Comparison of ENCODE assay signal across 16 cellular contexts in genomic region chr10:130425881-130426435, GRCh38.
DNase-seq lines count a peak whose midpoint lies in the region; ATAC-seq and TF ChIP-seq lines count a peak whose summit lies in the region.
"Had no signal": no experiment of that assay in that cellular context is flagged by ENCODE, and none has a peak within 500 bp of the region (broad histone marks: within the 10 kb centered on the region; RNA-seq: fewer than 3 reads in every experiment).

No MANE protein-coding gene starts in this region.

- no peak overlapping the region for H3K4me3 ChIP-seq in endodermal cell (ENCODE audit: low read length)
- H3K4me3 ChIP-seq: BLaER1 treated with 17β-estradiol and CSF1 and Interleukin-3, amounts not matched to agents 10 nM and 100 nM; GM12878 had no signal

- no peak overlapping the region for H3K4me3 Mint-ChIP-seq in endodermal cell
- H3K4me3 Mint-ChIP-seq in type B pancreatic cell: no peak overlapping the region
- H3K4me3 Mint-ChIP-seq: B cell; CD8-positive, alpha-beta T cell; H9 had no signal

- H3K9ac ChIP-seq in endodermal cell (ENCODE audit: extremely low read depth, low read length, poor library complexity, severe bottlenecking): no peak overlapping the region
- H3K9ac ChIP-seq: BLaER1 treated with 17β-estradiol and CSF1 and Interleukin-3, amounts not matched to agents 10 nM and 100 nM had no signal

- no peak overlapping the region for H3K27ac ChIP-seq in endodermal cell (ENCODE audit: low read depth, low read length)
- H3K27ac ChIP-seq: BLaER1 treated with 17β-estradiol and CSF1 and Interleukin-3, amounts not matched to agents 10 nM and 100 nM had no signal

- H3K27ac Mint-ChIP-seq in endodermal cell (no peak overlapping the region), type B pancreatic cell (no peak overlapping the region)
- H3K27ac Mint-ChIP-seq: B cell; CD8-positive, alpha-beta T cell; H9 had no signal

- no peaks in the 10 kb centered on the region for H3K27me3 Mint-ChIP-seq in endodermal cell (ENCODE audit: insufficient read depth)
- no peaks in the 10 kb centered on the region for H3K27me3 Mint-ChIP-seq in type B pancreatic cell
- H3K27me3 Mint-ChIP-seq: B cell had no signal

- no peaks in the 10 kb centered on the region for H3K36me3 ChIP-seq in endodermal cell (ENCODE audit: control insufficient read depth, insufficient read depth, low read length)
- H3K36me3 ChIP-seq: BLaER1 treated with 17β-estradiol and CSF1 and Interleukin-3, amounts not matched to agents 10 nM and 100 nM had no signal

- TF ChIP-seq CTCF in endodermal cell (conservative IDR thresholded peaks at IDR 0.05) (no peak), type B pancreatic cell (conservative IDR thresholded peaks at IDR 0.05) (no peak)

- H3K9me3 Mint-ChIP-seq in endodermal cell (no peaks in the 10 kb centered on the region), type B pancreatic cell (no peaks in the 10 kb centered on the region)
- H3K9me3 Mint-ChIP-seq: CD8-positive, alpha-beta T cell had no signal

- ATAC-seq in GM18498 (IDR thresholded peaks at IDR 0.05; ENCODE audit: unreplicated experiment): no peak
- ATAC-seq: CD8-positive, alpha-beta T cell; GM12878; HepG2 had no signal

- H3K27me3 ChIP-seq in endodermal cell (ENCODE audit: control insufficient read depth, insufficient read depth, low read length, poor library complexity, severe bottlenecking): no peaks in the 10 kb centered on the region
- H3K27me3 ChIP-seq: BLaER1 treated with 17β-estradiol and CSF1 and Interleukin-3, amounts not matched to agents 10 nM and 100 nM had no signal

- peak; percentile 33 for DNase-seq in activated effector memory CD4-positive, alpha-beta T cell treated with anti-CD3 and anti-CD28 coated beads, Interleukin-2, amount 50 U/mL, for 16 hours
- DNase-seq in activated effector memory CD4-positive, alpha-beta T cell treated with Interleukin-2 at 50 U/mL for 16 hours: no peak
- peak; percentile 1 for DNase-seq in AG20443 (ENCODE audit: low spot score)
- DNase-seq in endodermal cell: peak; percentile 16
- peak; percentile 43 for DNase-seq in type B pancreatic cell (ENCODE audit: extremely low spot score, unreplicated experiment)
- DNase-seq in NK-92 (lab: John Stamatoyannopoulos, UW; ENCODE audit: unreplicated experiment): no peak
- DNase-seq: 8988T; Calu3; CD8-positive, alpha-beta T cell; DMS79 treated with DMSO at 0.1 percent for 48 hours; H9 had no signal

- no peaks in the 10 kb centered on the region for H3K9me3 ChIP-seq in endodermal cell (ENCODE audit: control insufficient read depth, low read length)
- H3K9me3 ChIP-seq: BLaER1 treated with 17β-estradiol and CSF1 and Interleukin-3, amounts not matched to agents 10 nM and 100 nM had no signal

- H3K4me1 Mint-ChIP-seq in endodermal cell (no peaks in the 10 kb centered on the region), type B pancreatic cell (ENCODE audit: unreplicated experiment) (no peaks in the 10 kb centered on the region)
- H3K4me1 Mint-ChIP-seq: B cell, H9 had no signal

- 91 to 95% methylated on average over 9 to 10 of the region's 10 CpGs for WGBS in endodermal cell (ENCODE audit: insufficient coverage in 1 of 2, insufficient read length in 1 of 2), 2 experiments

- H3K36me3 Mint-ChIP-seq in endodermal cell (ENCODE audit: low read depth) (no peaks in the 10 kb centered on the region), type B pancreatic cell (no peaks in the 10 kb centered on the region)
- H3K36me3 Mint-ChIP-seq: CD8-positive, alpha-beta T cell had no signal

- H3K4me1 ChIP-seq in endodermal cell (ENCODE audit: control insufficient read depth, insufficient read depth, low read length): no peaks in the 10 kb centered on the region

Comparison
In these comparisons a context has a peak if more than half of its experiments do, and no peak if none do; other contexts are left out.
1. DNase-seq: peak in activated effector memory CD4-positive, alpha-beta T cell treated with anti-CD3 and anti-CD28 coated beads, Interleukin-2, amount 50 U/mL, for 16 hours (single experiment), AG20443 (single experiment), endodermal cell (single experiment) and type B pancreatic cell (single experiment); none in activated effector memory CD4-positive, alpha-beta T cell treated with Interleukin-2 at 50 U/mL for 16 hours (single experiment) and NK-92 (single experiment).